16 cellular contexts compared by ENCODE assay signal in the genomic region with DNA sequence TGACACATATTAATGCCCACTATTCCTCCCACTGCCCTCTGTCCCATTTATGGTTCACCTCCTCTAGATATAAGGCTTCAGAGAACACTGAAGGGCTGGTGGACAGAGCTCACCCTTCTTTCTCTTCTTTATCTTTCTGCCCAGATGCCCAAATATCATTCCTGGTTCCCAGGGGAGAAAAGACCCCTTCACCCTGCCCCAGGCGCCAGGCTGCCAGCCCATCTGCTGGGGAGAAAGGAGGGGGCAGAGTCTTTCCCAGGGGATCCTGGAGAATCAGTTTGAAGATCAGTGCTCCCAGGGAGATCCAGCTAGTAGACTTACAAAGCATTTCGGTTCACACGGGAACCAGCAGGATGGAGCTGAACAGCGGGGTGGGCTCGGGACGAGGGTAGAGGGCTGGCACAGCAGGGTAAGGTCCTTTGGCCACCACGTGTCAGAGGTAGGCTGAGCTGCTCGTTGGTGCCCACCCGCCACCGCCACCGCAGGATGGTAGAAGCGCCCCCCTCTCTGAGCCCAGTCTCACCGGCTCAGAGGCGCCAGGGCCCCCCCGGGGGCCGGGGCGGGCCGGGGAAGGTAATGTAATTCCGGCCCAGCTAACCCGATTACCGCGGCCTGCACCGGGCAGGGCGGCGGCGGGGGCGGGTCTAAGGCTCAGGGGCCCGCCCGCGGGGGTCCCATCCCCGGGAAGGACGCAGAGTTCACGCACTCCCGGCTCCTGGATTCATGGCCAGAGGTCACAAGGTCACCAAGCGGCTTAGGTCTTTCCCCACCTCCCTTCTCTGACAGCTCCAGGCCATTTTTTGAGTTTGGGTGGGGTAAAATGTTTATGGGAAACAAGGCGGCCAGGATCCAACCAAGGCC. TPM values are rescaled to one million over a fixed set of nuclear protein-coding genes. Genes with fewer than 3 reads are reported as not detected.
A peak's percentile ranks its signal among the peaks of the same experiment; 100 is the strongest.
DNase-seq lines count a peak whose midpoint lies in the region; ATAC-seq and TF ChIP-seq lines count a peak whose summit lies in the region.
"Had no signal": no experiment of that assay in that cellular context is flagged by ENCODE, and none has a peak within 500 bp of the region (broad histone marks: within the 10 kb centered on the region; RNA-seq: fewer than 3 reads in every experiment).

No MANE protein-coding gene starts in this region.

- H3K27me3 Mint-ChIP-seq in activated CD8-positive, alpha-beta memory T cell treated with anti-CD3 and anti-CD28 coated beads, Interleukin-2, amount 10 ng/mL, durations not matched to agents 7 days and 5 days = peaks cover 62% of the 10 kb centered on the region
- peaks cover 34% of the 10 kb centered on the region for H3K27me3 Mint-ChIP-seq in endothelial cell (ENCODE audit: unreplicated experiment)

- H3K4me1 Mint-ChIP-seq in activated CD8-positive, alpha-beta memory T cell treated with anti-CD3 and anti-CD28 coated beads, Interleukin-2, amount 10 ng/mL, durations not matched to agents 7 days and 5 days = peaks cover 45% of the 10 kb centered on the region
- H3K4me1 Mint-ChIP-seq in endothelial cell (ENCODE audit: unreplicated experiment) = peaks cover 31% of the 10 kb centered on the region

- no peak overlapping the region for H3K27ac Mint-ChIP-seq in activated CD8-positive, alpha-beta memory T cell treated with anti-CD3 and anti-CD28 coated beads, Interleukin-2, amount 10 ng/mL, durations not matched to agents 7 days and 5 days
- no peak overlapping the region for H3K27ac Mint-ChIP-seq in endothelial cell (ENCODE audit: unreplicated experiment)

- TF ChIP-seq EP300 in sigmoid colon (IDR thresholded peaks at IDR 0.05) = no peak

- H3K27ac ChIP-seq in sigmoid colon = no peak overlapping the region
- H3K27ac ChIP-seq in psoas muscle = no peak overlapping the region

- H3K9me3 Mint-ChIP-seq in activated CD8-positive, alpha-beta memory T cell treated with anti-CD3 and anti-CD28 coated beads, Interleukin-2, amount 10 ng/mL, durations not matched to agents 7 days and 5 days (ENCODE audit: low read depth) = no peaks in the 10 kb centered on the region
- peaks cover 5% of the 10 kb centered on the region for H3K9me3 Mint-ChIP-seq in endothelial cell (ENCODE audit: unreplicated experiment)

- intact Hi-C loops in sigmoid colon (cut with DNase I) (no loop called here), psoas muscle (cut with DNase I) (no loop called here)

- H3K36me3 ChIP-seq in sigmoid colon (no peaks in the 10 kb centered on the region), psoas muscle (ENCODE audit: insufficient read depth in 1 of 2, low read depth in 1 of 2) (no peaks in the 10 kb centered on the region)

- H3K36me3 Mint-ChIP-seq in activated CD8-positive, alpha-beta memory T cell treated with anti-CD3 and anti-CD28 coated beads, Interleukin-2, amount 10 ng/mL, durations not matched to agents 7 days and 5 days = peaks cover 5% of the 10 kb centered on the region
- peaks cover 11% of the 10 kb centered on the region for H3K36me3 Mint-ChIP-seq in endothelial cell (ENCODE audit: low read depth, unreplicated experiment)

- WGBS in sigmoid colon, 2 donors = 7% methylated on average over 36 of the region's 36 CpGs
- WGBS in psoas muscle, 3 donors = 7 to 13% (median 11%) methylated on average over 21 to 36 of the region's 36 CpGs

- TF ChIP-seq POLR2A in sigmoid colon (IDR thresholded peaks at IDR 0.05) = no peak

- H3K27me3 ChIP-seq in sigmoid colon = peaks cover 49 to 86% (median 82%) of the 10 kb centered on the region in 3 donors
- H3K27me3 ChIP-seq in psoas muscle (ENCODE audit: insufficient read depth in 3 of 3, low read length in 2 of 3) = peaks cover 0 to 90% (median 43%) of the 10 kb centered on the region in 3 donors

- H3K4me1 ChIP-seq in sigmoid colon (peaks cover 0 to 40% (median 34%) of the 10 kb centered on the region in 4 donors), psoas muscle (peaks cover 21% of the 10 kb centered on the region)

- H3K9me3 ChIP-seq in sigmoid colon (no peaks in the 10 kb centered on the region), psoas muscle (no peaks in the 10 kb centered on the region)
- H3K9me3 ChIP-seq: mucosa of descending colon had no signal

- H3K4me3 Mint-ChIP-seq in activated CD8-positive, alpha-beta memory T cell treated with anti-CD3 and anti-CD28 coated beads, Interleukin-2, amount 10 ng/mL, durations not matched to agents 7 days and 5 days = peak overlapping the region; percentile 46
- peak overlapping the region; percentile 65 for H3K4me3 Mint-ChIP-seq in endothelial cell (ENCODE audit: unreplicated experiment)

- no peak for ATAC-seq in activated CD8-positive, alpha-beta memory T cell treated with anti-CD3 and anti-CD28 coated beads, Interleukin-2, amount 10 ng/mL, durations not matched to agents 7 days and 5 days
- ATAC-seq in psoas muscle = no peak
- ATAC-seq: mucosa of descending colon had no signal

- CTCF ChIA-PET in activated CD8-positive, alpha-beta memory T cell treated with anti-CD3 and anti-CD28 coated beads, Interleukin-2, amount 10 ng/mL, durations not matched to agents 7 days and 5 days (lab: Charles Lee) = interaction anchor here (0.7 to 4.2 kb wide), 5 partner anchors 9 to 53 kb away, joined by 3 to 21 read pairs (median 4); a partner anchor contains a TSS

- H3K4me3 ChIP-seq in sigmoid colon = no peak overlapping the region
- no peak overlapping the region for H3K4me3 ChIP-seq in psoas muscle
- H3K4me3 ChIP-seq: mucosa of descending colon had no signal

- no peak for TF ChIP-seq CTCF in endothelial cell (IDR thresholded peaks at IDR 0.05; ENCODE audit: unreplicated experiment)
- TF ChIP-seq CTCF in sigmoid colon (IDR thresholded peaks at IDR 0.05) = no peak
- no peak for TF ChIP-seq CTCF in psoas muscle (IDR thresholded peaks at IDR 0.05)

- DNase-seq in activated CD8-positive, alpha-beta memory T cell treated with anti-CD3 and anti-CD28 coated beads, Interleukin-2, amount 10 ng/mL, durations not matched to agents 7 days and 5 days = no peak
- DNase-seq in activated CD8-positive, alpha-beta memory T cell treated with anti-CD3 and anti-CD28 coated beads, Interleukin-2, amount 50 U/mL, for 48 hours = no peak
- peak; percentile 97 for DNase-seq in NCI-H82 (lab: John Stamatoyannopoulos, UW)
- DNase-seq in endothelial cell (ENCODE audit: low spot score) = no peak
- DNase-seq in sigmoid colon = peak; percentile 46
- no peak for DNase-seq in hepatic stellate cell (ENCODE audit: low spot score)
- no peak for DNase-seq in psoas muscle
- DNase-seq in A172 (ENCODE audit: low spot score) = no peak
- DNase-seq: activated CD4-positive, CD25-positive, alpha-beta regulatory T cell; anterior cingulate cortex; foreskin fibroblast; mucosa of descending colon; NCI-H1436 treated with DMSO at 0.1 percent for 48 hours had no signal

RNA-seq across cellular contexts. Expression of a gene that starts 1.3 kb away (rescaled TPM):
- total RNA-seq in activated CD8-positive, alpha-beta memory T cell treated with anti-CD3 and anti-CD28 coated beads, Interleukin-2, amount 10 ng/mL, durations not matched to agents 7 days and 5 days = 1 to 10 TPM in 1 of 2 experiments, under 1 TPM in 1; 0.82 to 1.3 TPM
- total RNA-seq in endothelial cell (ENCODE audit: unreplicated experiment) = not detected
- 1 to 10 TPM; 1.2 to 2.5 (median 1.8) TPM for total RNA-seq in sigmoid colon
- polyA plus RNA-seq in sigmoid colon = 1 to 10 TPM in 1 of 3 donors, not detected in 2; 1.0 TPM
- total RNA-seq in psoas muscle = not detected
- not detected for polyA plus RNA-seq in psoas muscle
- total RNA-seq in A172 (2014; rRNA removed; shearing (Covaris generic)) = 0.90 and 1.7 TPM in 2 replicates
- total RNA-seq: kidney epithelial cell, posterior vena cava, ureter had no signal

RNA-seq across cellular contexts. Expression of a gene that starts 5.5 kb away (rescaled TPM):
- 10 to 100 TPM; 15.5 to 34.0 TPM for total RNA-seq in activated CD8-positive, alpha-beta memory T cell treated with anti-CD3 and anti-CD28 coated beads, Interleukin-2, amount 10 ng/mL, durations not matched to agents 7 days and 5 days
- 13.5 TPM for total RNA-seq in endothelial cell (ENCODE audit: unreplicated experiment)
- total RNA-seq in sigmoid colon = 10 to 100 TPM in 3 of 4 donors, 1 to 10 TPM in 1; 8.9 to 22.8 (median 16.0) TPM
- polyA plus RNA-seq in sigmoid colon = 10 to 100 TPM; 12.6 to 22.8 (median 15.7) TPM
- total RNA-seq in psoas muscle = 10 to 100 TPM; 14.3 to 32.0 (median 21.5) TPM
- polyA plus RNA-seq in psoas muscle = 10 to 100 TPM; 25.6 to 60.3 (median 44.9) TPM
- 33.9 and 67.3 TPM in 2 replicates for total RNA-seq in A172 (2014; rRNA removed; shearing (Covaris generic))

RNA-seq across cellular contexts. Expression of a gene that starts 13.1 kb away (rescaled TPM):
- under 1 TPM; 0.38 to 0.94 TPM for total RNA-seq in activated CD8-positive, alpha-beta memory T cell treated with anti-CD3 and anti-CD28 coated beads, Interleukin-2, amount 10 ng/mL, durations not matched to agents 7 days and 5 days
- total RNA-seq in endothelial cell (ENCODE audit: unreplicated experiment) = 3.5 TPM
- not detected for total RNA-seq in sigmoid colon
- polyA plus RNA-seq in sigmoid colon = 10 to 100 TPM in 2 of 3 donors, 1 to 10 TPM in 1; 7.2 to 15.6 (median 13.2) TPM
- not detected for total RNA-seq in psoas muscle
- under 1 TPM; 0.19 to 0.27 (median 0.27) TPM for polyA plus RNA-seq in psoas muscle
- 0.17 TPM in 1 of 2 replicates, not detected in the other for total RNA-seq in A172 (2014; rRNA removed; shearing (Covaris generic))
- total RNA-seq: kidney epithelial cell, posterior vena cava had no signal

RNA-seq across cellular contexts. Expression of a gene that starts 13.6 kb away (rescaled TPM):
- total RNA-seq in activated CD8-positive, alpha-beta memory T cell treated with anti-CD3 and anti-CD28 coated beads, Interleukin-2, amount 10 ng/mL, durations not matched to agents 7 days and 5 days = 1 to 10 TPM; 1.3 to 2.4 TPM
- not detected for total RNA-seq in endothelial cell (ENCODE audit: unreplicated experiment)
- total RNA-seq in sigmoid colon = under 1 TPM in 1 of 4 donors, not detected in 3; 0.99 TPM
- polyA plus RNA-seq in sigmoid colon = 1 to 10 TPM; 1.3 to 2.4 (median 1.8) TPM
- total RNA-seq in psoas muscle = under 1 TPM in 2 of 4 donors, not detected in 2; 0.15 to 0.36 TPM
- under 1 TPM; 0.14 to 0.68 (median 0.26) TPM for polyA plus RNA-seq in psoas muscle
- 0.45 TPM in 1 of 2 replicates, not detected in the other for total RNA-seq in A172 (2014; rRNA removed; shearing (Covaris generic))

RNA-seq across cellular contexts. Expression of a gene that starts 16.5 kb away (rescaled TPM):
- total RNA-seq in activated CD8-positive, alpha-beta memory T cell treated with anti-CD3 and anti-CD28 coated beads, Interleukin-2, amount 10 ng/mL, durations not matched to agents 7 days and 5 days = 100 to 1,000 TPM; 140 to 158 TPM
- total RNA-seq in endothelial cell (ENCODE audit: unreplicated experiment) (117 TPM), sigmoid colon (100 to 1,000 TPM in 1 of 4 donors, 10 to 100 TPM in 3; 76.5 to 133 (median 83.1) TPM), psoas muscle (10 to 100 TPM; 56.0 to 94.7 (median 84.6) TPM)
- polyA plus RNA-seq in sigmoid colon (100 to 1,000 TPM in 1 of 3 donors, 10 to 100 TPM in 2; 46.5 to 178 (median 47.4) TPM), psoas muscle (100 to 1,000 TPM; 123 to 205 (median 169) TPM)
- 150 and 194 TPM in 2 replicates for total RNA-seq in A172 (2014; rRNA removed; shearing (Covaris generic))

Comparison
In these comparisons a context has a peak if more than half of its experiments do, and no peak if none do; other contexts are left out.
1. DNase-seq: peak in NCI-H82 (single experiment) and sigmoid colon (single experiment); none in activated CD8-positive, alpha-beta memory T cell treated with anti-CD3 and anti-CD28 coated beads, Interleukin-2, amount 10 ng/mL, durations not matched to agents 7 days and 5 days (single experiment), activated CD8-positive, alpha-beta memory T cell treated with anti-CD3 and anti-CD28 coated beads, Interleukin-2, amount 50 U/mL, for 48 hours (single experiment), endothelial cell (single experiment), hepatic stellate cell (single experiment), psoas muscle (0 of 2) and A172 (single experiment).